In genomic region chr9:109599131-109599530, GRCh38 we compare ENCODE assay signal across 27 cellular contexts.
"Had no signal": no experiment of that assay in that cellular context is flagged by ENCODE, and none has a peak within 500 bp of the region (broad histone marks: within the 10 kb centered on the region; RNA-seq: fewer than 3 reads in every experiment).

No MANE protein-coding gene starts in this region.

- H3K4me3 ChIP-seq: left lung, lower lobe of right lung, skin epidermis, stomach, testis, thyroid gland, transverse colon, upper lobe of left lung, vagina had no signal

- H3K27me3 ChIP-seq: left lung, stomach, testis, thyroid gland, transverse colon, upper lobe of left lung, vagina had no signal

- H3K4me1 Mint-ChIP-seq: naive thymus-derived CD8-positive, alpha-beta T cell; neural crest cell; stimulated activated naive B cell treated with anti-CD40 and anti-IgM and Interleukin-4, amounts not matched to agents 10 μg/mL and 1 μg/mL and 100 μg/mL, for 72 hours had no signal

- H3K9me3 ChIP-seq: left lung, lower lobe of right lung, stomach, testis, thyroid gland, transverse colon, upper lobe of left lung, vagina had no signal

- H3K9me3 Mint-ChIP-seq: nephron; neural crest cell; stimulated activated naive B cell treated with anti-CD40 and anti-IgM and Interleukin-4, amounts not matched to agents 10 μg/mL and 1 μg/mL and 100 μg/mL, for 72 hours had no signal

- H3K27ac Mint-ChIP-seq: naive thymus-derived CD8-positive, alpha-beta T cell; nephron; stimulated activated naive B cell treated with anti-CD40 and anti-IgM and Interleukin-4, amounts not matched to agents 10 μg/mL and 1 μg/mL and 100 μg/mL, for 72 hours had no signal

- H3K4me1 ChIP-seq: left lung, lower lobe of right lung, parathyroid adenoma, stomach, testis, thyroid gland, transverse colon, upper lobe of left lung, vagina had no signal

- H3K4me3 Mint-ChIP-seq: naive thymus-derived CD8-positive, alpha-beta T cell; nephron; neural crest cell; stimulated activated naive B cell treated with anti-CD40 and anti-IgM and Interleukin-4, amounts not matched to agents 10 μg/mL and 1 μg/mL and 100 μg/mL, for 72 hours had no signal

- H3K79me2 ChIP-seq: parathyroid adenoma had no signal

- H3K36me3 Mint-ChIP-seq: naive thymus-derived CD8-positive, alpha-beta T cell; stimulated activated naive B cell treated with anti-CD40 and anti-IgM and Interleukin-4, amounts not matched to agents 10 μg/mL and 1 μg/mL and 100 μg/mL, for 72 hours had no signal

- H3K36me3 ChIP-seq: left lung, lower lobe of right lung, stomach, thyroid gland, transverse colon, upper lobe of left lung, vagina had no signal

- DNase-seq: hypothalamus; islet precursor cell; left colon; left lung; lower lobe of right lung; mammary epithelial cell; mesenchymal stem cell; naive thymus-derived CD8-positive, alpha-beta T cell; nucleus accumbens; retina; right cardiac atrium; stimulated activated CD4-positive, alpha-beta T cell treated with anti-CD3 and anti-CD28 coated beads, Interleukin-12 subunit alpha, Interleukin-12 subunit beta, amount 100 ng/mL, for 4 hours; stimulated activated CD4-positive, alpha-beta T cell treated with anti-CD3 and anti-CD28 coated beads, Interleukin-15, amount 100 ng/mL, for 24 hours; stimulated activated CD4-positive, alpha-beta T cell treated with anti-CD3 and anti-CD28 coated beads, Interleukin-2, amount 100 ng/mL, for 24 hours; stimulated activated CD4-positive, alpha-beta T cell treated with anti-CD3 and anti-CD28 coated beads, Interleukin-4, amount 100 ng/mL, for 1 hour; stimulated activated naive B cell treated with anti-CD40 and anti-IgM and Interleukin-4, amounts not matched to agents 10 μg/mL and 1 μg/mL and 100 μg/mL, for 72 hours; stimulated activated naive CD8-positive, alpha-beta T cell treated with anti-CD3 and anti-CD28 coated beads, Interleukin-15, Interleukin-2, amounts not matched to agents 100 U/mL and 50 U/mL, for 24 hours; stomach; testis; thyroid gland; transverse colon had no signal

- H3K27ac ChIP-seq: left lung, lower lobe of right lung, parathyroid adenoma, skin epidermis, stomach, testis, thyroid gland, transverse colon, upper lobe of left lung, vagina had no signal

- H2AFZ ChIP-seq: parathyroid adenoma had no signal
